In genomic region chr9:34178698-34179527, GRCh38 we compare ENCODE assay signal across 8 cellular contexts. TPM values are rescaled to one million over a fixed set of nuclear protein-coding genes. Genes with fewer than 3 reads are reported as not detected.
DNase-seq lines count a peak whose midpoint lies in the region; ATAC-seq and TF ChIP-seq lines count a peak whose summit lies in the region.

Gene UBAP1, plus strand, starts transcription at chr9:34179043. Its CDS starts 41,872 bp downstream, at chr9:34220915.

- H4K20me1 ChIP-seq in BLaER1 treated with 17β-estradiol and CSF1 and Interleukin-3, amounts not matched to agents 10 nM and 100 nM, result peaks cover 0 to 45% (median 27%) of the 10 kb centered on the region in 11 experiments; a peak in 13 of 22 replicates

- H3K4me1 ChIP-seq in BLaER1 treated with 17β-estradiol and CSF1 and Interleukin-3, amounts not matched to agents 10 nM and 100 nM, result peaks cover 31 to 60% (median 35%) of the 10 kb centered on the region in 10 experiments
- H3K4me1 ChIP-seq in left lung, result peaks cover 0 to 40% of the 10 kb centered on the region in 2 donors

- H3K9me3 ChIP-seq in BLaER1 treated with 17β-estradiol and CSF1 and Interleukin-3, amounts not matched to agents 10 nM and 100 nM (replicated peaks in 1 of 11), result peaks cover 0 to 3% (median 0%) of the 10 kb centered on the region in 11 experiments; a peak in 1 of 22 replicates
- H3K9me3 ChIP-seq in left lung, result no peaks in the 10 kb centered on the region

- H3K27ac ChIP-seq in BLaER1 treated with 17β-estradiol and CSF1 and Interleukin-3, amounts not matched to agents 10 nM and 100 nM, result peak within 1 kb of the TSS; percentile 76 to 95 (median 88)
- peak within 1 kb of the TSS; percentile 86 to 94 for H3K27ac ChIP-seq in left lung

- H3K4me2 ChIP-seq in BLaER1 treated with 17β-estradiol and CSF1 and Interleukin-3, amounts not matched to agents 10 nM and 100 nM, result peak within 1 kb of the TSS; percentile 89 to 99 (median 95)

- peak within 1 kb of the TSS; percentile 70 to 100 (median 87) for H3K4me3 ChIP-seq in BLaER1 treated with 17β-estradiol and CSF1 and Interleukin-3, amounts not matched to agents 10 nM and 100 nM
- H3K4me3 ChIP-seq in left lung, result peak within 1 kb of the TSS; percentile 65 to 85

- H3K27me3 ChIP-seq in BLaER1 treated with 17β-estradiol and CSF1 and Interleukin-3, amounts not matched to agents 10 nM and 100 nM, result no peaks in the 10 kb centered on the region
- no peaks in the 10 kb centered on the region for H3K27me3 ChIP-seq in left lung

- ATAC-seq in GM19351 (IDR thresholded peaks at IDR 0.05; ENCODE audit: unreplicated experiment) (peak; percentile 98), HG03521 (IDR thresholded peaks at IDR 0.05; ENCODE audit: unreplicated experiment) (peak; percentile 98), left lung (peak; percentile 97)

- H3K9ac ChIP-seq in BLaER1 treated with 17β-estradiol and CSF1 and Interleukin-3, amounts not matched to agents 10 nM and 100 nM, result peak within 1 kb of the TSS; percentile 84 to 94 (median 90)

- peak in 1 of 2 donors; percentile 26 for TF ChIP-seq CTCF in left lung (IDR thresholded peaks at IDR 0.05)

- intact Hi-C loops in left lung (cut with DNase I), result no loop called here

- H3K36me3 ChIP-seq in BLaER1 treated with 17β-estradiol and CSF1 and Interleukin-3, amounts not matched to agents 10 nM and 100 nM, result peaks cover 0 to 32% (median 27%) of the 10 kb centered on the region in 11 experiments; a peak in 21 of 22 replicates
- peaks cover 0 to 9% of the 10 kb centered on the region in 2 donors for H3K36me3 ChIP-seq in left lung

- peak; percentile 99 for DNase-seq in NCI-H748 (lab: John Stamatoyannopoulos, UW; ENCODE audit: unreplicated experiment)
- DNase-seq in activated CD4-positive, alpha-beta T cell treated with anti-CD3 and anti-CD28 coated beads, Interleukin-2, amount 50 U/mL, for 24 hours (ENCODE audit: low read depth in 1 of 2, low spot score in 1 of 2), result peak; percentile 85 to 94
- DNase-seq in dermis blood vessel endothelial cell, result peak; percentile 99
- DNase-seq in left lung, result peak; percentile 98
- DNase-seq in stimulated activated CD4-positive, alpha-beta T cell treated with anti-CD3 and anti-CD28 coated beads, Interleukin-2, amount 100 ng/mL, for 48 hours, result peak; percentile 89 to 93

RNA-seq across cellular contexts. Expression of gene UBAP1, which starts in this region (rescaled TPM):
- 22.8 and 28.3 TPM in 2 replicates for total RNA-seq in dermis blood vessel endothelial cell
- 10 to 100 TPM; 53.8 to 54.1 TPM for total RNA-seq in left lung

Comparison
In these comparisons a context has a peak if more than half of its experiments do, and no peak if none do; other contexts are left out.
1. Peak in every context shown above with its lines: DNase-seq, ATAC-seq, H3K4me3 ChIP-seq and H3K27ac ChIP-seq.